ENCODE assay signal across 17 cellular contexts in genomic region chr2:183229386-183229785, GRCh38.
DNase-seq lines count a peak whose midpoint lies in the region; ATAC-seq and TF ChIP-seq lines count a peak whose summit lies in the region.
"Had no signal": no experiment of that assay in that cellular context is flagged by ENCODE, and none has a peak within 500 bp of the region (broad histone marks: within the 10 kb centered on the region; RNA-seq: fewer than 3 reads in every experiment).

No MANE protein-coding gene starts in this region.

- H3K27ac Mint-ChIP-seq in progenitor cell of endocrine pancreas = no peak overlapping the region
- H3K27ac Mint-ChIP-seq: CD4-positive, alpha-beta memory T cell; memory B cell had no signal

- no peaks in the 10 kb centered on the region for H3K27me3 Mint-ChIP-seq in progenitor cell of endocrine pancreas
- H3K27me3 Mint-ChIP-seq: CD4-positive, alpha-beta memory T cell; memory B cell had no signal

- TF ChIP-seq CTCF in heart right ventricle (IDR thresholded peaks at IDR 0.05) (no peak), progenitor cell of endocrine pancreas (IDR thresholded peaks at IDR 0.05; ENCODE audit: unreplicated experiment) (no peak)

- DNase-seq in ELR (ENCODE audit: low read depth) (peak; percentile 79), HCEC 1CT (peak; percentile 53), RPMI7951 (ENCODE audit: low read depth) (peak; percentile 52), glomerular visceral epithelial cell (ENCODE audit: extremely low spot score) (peak; percentile 77), NCI-H2227 treated with DMSO at 0.1 percent for 48 hours (lab: John Stamatoyannopoulos, UW) (no peak), heart right ventricle (no peak), progenitor cell of endocrine pancreas (ENCODE audit: low spot score, unreplicated experiment) (no peak), NCI-H446 treated with DMSO at 0.1 percent for 48 hours (lab: John Stamatoyannopoulos, UW) (no peak)
- DNase-seq: activated CD8-positive, alpha-beta memory T cell treated with anti-CD3 and anti-CD28 coated beads, Interleukin-2, amount 50 U/mL, for 4 hours; CD4-positive, alpha-beta memory T cell; hypothalamus; Karpas-422; NCI-H1930; NCI-H774; tibial artery had no signal

- no peaks in the 10 kb centered on the region for H3K36me3 ChIP-seq in heart right ventricle
- H3K36me3 ChIP-seq: tibial artery had no signal

- intact Hi-C loops in heart right ventricle (cut with DNase I) = no loop called here

- no peaks in the 10 kb centered on the region for H3K4me1 Mint-ChIP-seq in progenitor cell of endocrine pancreas (ENCODE audit: low read depth)
- H3K4me1 Mint-ChIP-seq: memory B cell had no signal

- H3K4me1 ChIP-seq in heart right ventricle = peaks cover 0 to 7% (median 0%) of the 10 kb centered on the region in 9 donors
- H3K4me1 ChIP-seq: tibial artery had no signal

- H3K27ac ChIP-seq in heart right ventricle = no peak overlapping the region
- H3K27ac ChIP-seq: tibial artery had no signal

- H3K9me3 ChIP-seq in heart right ventricle = no peaks in the 10 kb centered on the region
- H3K9me3 ChIP-seq: tibial artery had no signal

- no peaks in the 10 kb centered on the region for H3K27me3 ChIP-seq in heart right ventricle
- H3K27me3 ChIP-seq: tibial artery had no signal

- H3K9me3 Mint-ChIP-seq in progenitor cell of endocrine pancreas (ENCODE audit: low read depth) = no peaks in the 10 kb centered on the region
- H3K9me3 Mint-ChIP-seq: memory B cell had no signal

- 93 to 96% methylated on average over 2 of the region's 2 CpGs for WGBS in heart right ventricle, 2 donors

- H3K4me3 Mint-ChIP-seq in progenitor cell of endocrine pancreas (ENCODE audit: low read depth) = no peak overlapping the region
- H3K4me3 Mint-ChIP-seq: CD4-positive, alpha-beta memory T cell; memory B cell had no signal

- ATAC-seq in heart right ventricle = no peak
- ATAC-seq: Right ventricle myocardium inferior had no signal

- H3K4me3 ChIP-seq in heart right ventricle = no peak overlapping the region
- H3K4me3 ChIP-seq: tibial artery had no signal

- H3K36me3 Mint-ChIP-seq in progenitor cell of endocrine pancreas (ENCODE audit: insufficient read depth) = no peaks in the 10 kb centered on the region

Comparison
In these comparisons a context has a peak if more than half of its experiments do, and no peak if none do; other contexts are left out.
1. DNase-seq: peak in ELR (single experiment), HCEC 1CT (single experiment), RPMI7951 (single experiment) and glomerular visceral epithelial cell (single experiment); none in NCI-H2227 treated with DMSO at 0.1 percent for 48 hours (single experiment), heart right ventricle (0 of 2), progenitor cell of endocrine pancreas (single experiment) and NCI-H446 treated with DMSO at 0.1 percent for 48 hours (single experiment).